ENCODE assay signal across 23 cellular contexts in genomic region chr20:17601957-17602356, GRCh38. TPM values are rescaled to one million over a fixed set of nuclear protein-coding genes. Genes with fewer than 3 reads are reported as not detected.
DNase-seq lines count a peak whose midpoint lies in the region; ATAC-seq, FAIRE-seq and TF ChIP-seq lines count a peak whose summit lies in the region.
"Had no signal": no experiment of that assay in that cellular context is flagged by ENCODE, and none has a peak within 500 bp of the region (broad histone marks: within the 10 kb centered on the region; RNA-seq: fewer than 3 reads in every experiment).

No MANE protein-coding gene starts in this region.

- H3K79me2 ChIP-seq in H1 (ENCODE audit: control insufficient read depth in 1 of 2, insufficient read depth in 2 of 2, low read length in 2 of 2), result peaks cover 5 to 36% of the 10 kb centered on the region in 2 experiments

- no peak overlapping the region for H2BK15ac ChIP-seq in H1 (ENCODE audit: low read length)

- CTCF ChIA-PET in A549 (lab: Yijun Ruan, JAX), result interaction anchor here (0.6 to 4.1 kb wide), 10 partner anchors 9 to 97 kb away, joined by 3 to 22 read pairs (median 4); no protein-coding TSS in a partner anchor
- CTCF ChIA-PET in H1 (lab: Charles Lee; ENCODE audit: partially characterized antibody), result interaction anchor here (0.9 to 4.1 kb wide), 12 partner anchors 8 to 800 kb away, joined by 3 to 15 read pairs (median 6); partner anchors contain the start of gene DSTN

- peaks cover 10% of the 10 kb centered on the region for H3K79me1 ChIP-seq in H1 (ENCODE audit: low read depth, low read length)

- no peak overlapping the region for H4K8ac ChIP-seq in H1 (ENCODE audit: extremely low read depth, insufficient read depth, low read length)

- TF ChIP-seq EP300 in A549 (IDR thresholded peaks at IDR 0.05) (no peak), H1 (IDR thresholded peaks at IDR 0.05; ENCODE audit: borderline replicate concordance in 1 of 2, low read depth in 2 of 2, low read length in 2 of 2) (no peak)

- no peaks in the 10 kb centered on the region for H3K23me2 ChIP-seq in H1 (ENCODE audit: low read depth, low read length)

- peak overlapping the region; percentile 42; the same call in 1 of the 2 replicates for H3K27ac Mint-ChIP-seq in HFFc6
- H3K27ac Mint-ChIP-seq in neural crest cell (ENCODE audit: unreplicated experiment), result peak overlapping the region; percentile 83
- H3K27ac Mint-ChIP-seq: activated CD4-positive, alpha-beta memory T cell treated with anti-CD3 and anti-CD28 coated beads, Interleukin-2, amount 10 ng/mL, durations not matched to agents 7 days and 5 days; activated naive CD8-positive, alpha-beta T cell treated with anti-CD3 and anti-CD28 coated beads for 36 hours; activated T-cell treated with anti-CD3 and anti-CD28 coated beads, Interleukin-2, amount 50 U/mL, for 72 hours had no signal

- peak overlapping the region; percentile 40 for H3K4ac ChIP-seq in H1 (replicated peaks; ENCODE audit: insufficient read length, low read depth, low read length)

- DNase-seq in A549 (ENCODE audit: low read depth in 1 of 2, low spot score in 1 of 2) (no peak), HFFc6 (no peak), H1 (ENCODE audit: low read depth in 1 of 2, low spot score in 2 of 2) (no peak), neural crest cell (ENCODE audit: low read depth, low spot score) (no peak), NOMO-1 (lab: John Stamatoyannopoulos, UW; ENCODE audit: unreplicated experiment in 2 of 2) (no peak)
- DNase-seq: activated CD4-positive, alpha-beta memory T cell treated with anti-CD3 and anti-CD28 coated beads, Interleukin-2, amount 10 ng/mL, durations not matched to agents 7 days and 5 days; activated naive CD8-positive, alpha-beta T cell treated with anti-CD3 and anti-CD28 coated beads for 36 hours; activated T-cell treated with anti-CD3 and anti-CD28 coated beads, Interleukin-2, amount 50 U/mL, for 72 hours; DMS53; erythroblast; NCI-H2029 treated with DMSO at 0.1 percent for 48 hours; NCI-H510A treated with DMSO at 0.1 percent for 48 hours; posterior cingulate gyrus; Right ventricle myocardium superior; spleen; testis had no signal

- H3K4me3 ChIP-seq in A549 (no peak overlapping the region), H1 (ENCODE audit: extremely low read depth in 1 of 4, insufficient read depth in 2 of 4, low read depth in 3 of 4, low read length in 4 of 4) (peak overlapping the region in 1 of 4 experiments; percentile 22; a peak in 1 of 8 replicates)
- H3K4me3 ChIP-seq: breast epithelium, spleen, testis had no signal

- FAIRE-seq in A549 (lab: Jason Lieb, UNC) (peak; percentile 78), H1 (lab: Jason Lieb, UNC) (peak; percentile 50)

- peak overlapping the region; percentile 33; the same call in 1 of the 2 replicates for H3K18ac ChIP-seq in H1 (ENCODE audit: extremely low read depth, low read length)

- H3K27me3 ChIP-seq in H1 (replicated peaks in 1 of 4; ENCODE audit: control insufficient read depth in 3 of 4, extremely low read depth in 1 of 4, insufficient read depth in 3 of 4, low read length in 3 of 4), result no peaks in the 10 kb centered on the region
- H3K27me3 ChIP-seq: breast epithelium, spleen, testis had no signal

- no peak overlapping the region for H3K23ac ChIP-seq in H1 (ENCODE audit: insufficient read length)

- ATAC-seq in A549 (no peak), HG02870 (IDR thresholded peaks at IDR 0.05; ENCODE audit: unreplicated experiment) (no peak), HG03280 (IDR thresholded peaks at IDR 0.05; ENCODE audit: unreplicated experiment) (no peak), GM21717 (IDR thresholded peaks at IDR 0.05; ENCODE audit: unreplicated experiment) (no peak)
- ATAC-seq: activated T-cell treated with anti-CD3 and anti-CD28 coated beads, Interleukin-2, amount 50 U/mL, for 72 hours had no signal

- H4K5ac ChIP-seq in H1 (ENCODE audit: insufficient read length, low read depth, low read length), result peak overlapping the region; percentile 18

- 73% methylated on average over 4 of the region's 4 CpGs for WGBS in A549 (ENCODE audit: missing lambda C conversion rate)
- WGBS in H1 (ENCODE audit: extremely low coverage in 1 of 2, insufficient coverage in 1 of 2, insufficient read length in 1 of 2, insufficient replicate concordance in 2 of 2, low coverage in 1 of 2, low lambda C conversion rate in 2 of 2, missing lambda C conversion rate in 1 of 2), 2 experiments, result 38% methylated on average over 4 of the region's 4 CpGs; no CpG with 5 or more reads in 1 of the 2 experiments

- peaks cover 0 to 11% of the 10 kb centered on the region in 2 experiments for H4K20me1 ChIP-seq in H1 (replicated peaks in 1 of 2; ENCODE audit: control insufficient read depth in 1 of 2, insufficient read depth in 2 of 2, low read length in 2 of 2)

- H3K4me2 ChIP-seq in A549 (no peak overlapping the region), H1 (ENCODE audit: insufficient read depth in 1 of 2, low read depth in 2 of 2, low read length in 2 of 2) (peak overlapping the region; percentile 43 to 69)
- H3K4me2 ChIP-seq: KMS-11 had no signal

- H3K14ac ChIP-seq in H1 (ENCODE audit: insufficient read length), result no peak overlapping the region

- H2AFZ ChIP-seq in H1 (ENCODE audit: low read length), result no peak overlapping the region

- H3K9me3 Mint-ChIP-seq in HFFc6 (no peaks in the 10 kb centered on the region), neural crest cell (no peaks in the 10 kb centered on the region)
- H3K9me3 Mint-ChIP-seq: activated CD4-positive, alpha-beta memory T cell treated with anti-CD3 and anti-CD28 coated beads, Interleukin-2, amount 10 ng/mL, durations not matched to agents 7 days and 5 days; activated naive CD8-positive, alpha-beta T cell treated with anti-CD3 and anti-CD28 coated beads for 36 hours; activated T-cell treated with anti-CD3 and anti-CD28 coated beads, Interleukin-2, amount 50 U/mL, for 72 hours had no signal

- no peak overlapping the region; the same call in 1 of the 2 replicates for H2BK12ac ChIP-seq in H1 (ENCODE audit: low read depth, low read length)

- TF ChIP-seq RAD21 in A549 (conservative IDR thresholded peaks at IDR 0.05 in 1 of 2, IDR thresholded peaks at IDR 0.05 in 1 of 2) (no peak), H1 (IDR thresholded peaks at IDR 0.05 in 1 of 2, conservative IDR thresholded peaks at IDR 0.05 in 1 of 2; ENCODE audit: low read depth in 2 of 2, low read length in 2 of 2) (no peak)

- H2BK120ac ChIP-seq in H1 (replicated peaks; ENCODE audit: low read depth, low read length), result peak overlapping the region; percentile 35

- H3K56ac ChIP-seq in H1 (replicated peaks; ENCODE audit: insufficient read length, low read depth, low read length), result no peak overlapping the region

- H3K9ac ChIP-seq in H1 (replicated peaks in 1 of 4; ENCODE audit: extremely low read depth in 1 of 4, low read depth in 3 of 4, low read length in 3 of 4), result no peak overlapping the region
- H3K9ac ChIP-seq: KMS-11 had no signal

- peaks cover 65% of the 10 kb centered on the region for H3K4me1 Mint-ChIP-seq in HFFc6 (ENCODE audit: low read depth)
- H3K4me1 Mint-ChIP-seq in neural crest cell, result peaks cover 27% of the 10 kb centered on the region

- H3K27ac ChIP-seq in A549, result no peak overlapping the region
- H3K27ac ChIP-seq in H1 (ENCODE audit: low read depth, low read length), result peak overlapping the region; percentile 64
- H3K27ac ChIP-seq: breast epithelium, C4-2B, HL-60, KMS-11, spleen, testis had no signal

- H3K4me3 Mint-ChIP-seq in HFFc6 (no peak overlapping the region), neural crest cell (no peak overlapping the region)
- H3K4me3 Mint-ChIP-seq: activated CD4-positive, alpha-beta memory T cell treated with anti-CD3 and anti-CD28 coated beads, Interleukin-2, amount 10 ng/mL, durations not matched to agents 7 days and 5 days; activated naive CD8-positive, alpha-beta T cell treated with anti-CD3 and anti-CD28 coated beads for 36 hours; activated T-cell treated with anti-CD3 and anti-CD28 coated beads, Interleukin-2, amount 50 U/mL, for 72 hours had no signal

- TF ChIP-seq POLR2A in A549 (IDR thresholded peaks at IDR 0.05; ENCODE audit: low read length) (no peak), H1 (IDR thresholded peaks at IDR 0.05; ENCODE audit: control extremely low read depth in 1 of 2, low read depth in 2 of 2, low read length in 2 of 2) (no peak)

- H3K36me3 Mint-ChIP-seq in HFFc6 (ENCODE audit: low read depth) (peaks cover 40% of the 10 kb centered on the region), neural crest cell (ENCODE audit: low read depth) (peaks cover 4% of the 10 kb centered on the region)

- no peaks in the 10 kb centered on the region for H3K9me3 ChIP-seq in A549
- no peaks in the 10 kb centered on the region for H3K9me3 ChIP-seq in H1 (ENCODE audit: insufficient read depth in 2 of 2, low read depth in 1 of 2, low read length in 1 of 2)
- H3K9me3 ChIP-seq: breast epithelium, spleen, testis had no signal

- peaks cover 0 to 16% (median 6%) of the 10 kb centered on the region in 4 experiments; a peak in 4 of 8 replicates for H3K36me3 ChIP-seq in H1 (ENCODE audit: control insufficient read depth in 2 of 4, insufficient read depth in 4 of 4, low read length in 3 of 4)
- H3K36me3 ChIP-seq: breast epithelium had no signal

- TF ChIP-seq CTCF in A549 (IDR thresholded peaks at IDR 0.05), result no peak
- TF ChIP-seq CTCF in HFFc6 (IDR thresholded peaks at IDR 0.05), result no peak
- no peak for TF ChIP-seq CTCF in H1 (IDR thresholded peaks at IDR 0.05; ENCODE audit: control extremely low read depth in 1 of 3, insufficient read depth in 1 of 3, low read depth in 1 of 3, low read length in 3 of 3)
- no peak for TF ChIP-seq CTCF in neural crest cell (conservative IDR thresholded peaks at IDR 0.05)

- H2AK5ac ChIP-seq in H1 (ENCODE audit: low read depth, low read length), result no peak overlapping the region

- no peak overlapping the region for H4K91ac ChIP-seq in H1 (replicated peaks; ENCODE audit: insufficient read length, low read length)

- peak overlapping the region; percentile 78 for H2BK5ac ChIP-seq in H1 (ENCODE audit: low read depth, low read length)

- POLR2A ChIA-PET in A549 (lab: Yijun Ruan, JAX), result interaction anchor here (1.4 to 2.2 kb wide), 2 partner anchors 9 to 32 kb away, joined by 5 to 13 read pairs; partner anchors contain the start of gene DSTN
- POLR2A ChIA-PET in H1 (lab: Charles Lee; ENCODE audit: partially characterized antibody), result interaction anchor here (1.5 to 2.1 kb wide), 7 partner anchors 12 to 97 kb away, joined by 3 to 9 read pairs (median 7); partner anchors contain the start of genes BFSP1 and DSTN

- H2BK20ac ChIP-seq in H1 (ENCODE audit: low read length), result no peak overlapping the region

- peaks cover 69% of the 10 kb centered on the region for H3K4me1 ChIP-seq in A549
- peaks cover 0 to 15% (median 9%) of the 10 kb centered on the region in 4 experiments; a peak in 6 of 7 replicates for H3K4me1 ChIP-seq in H1 (replicated peaks in 1 of 4; ENCODE audit: control insufficient read depth in 3 of 4, insufficient read depth in 4 of 4, low read length in 3 of 4)
- H3K4me1 ChIP-seq: spleen, testis had no signal

- H3K27me3 Mint-ChIP-seq in HFFc6 (ENCODE audit: insufficient read depth) (no peaks in the 10 kb centered on the region; the same call in 1 of the 2 replicates), neural crest cell (ENCODE audit: low read depth) (no peaks in the 10 kb centered on the region)
- H3K27me3 Mint-ChIP-seq: activated CD4-positive, alpha-beta memory T cell treated with anti-CD3 and anti-CD28 coated beads, Interleukin-2, amount 10 ng/mL, durations not matched to agents 7 days and 5 days; activated naive CD8-positive, alpha-beta T cell treated with anti-CD3 and anti-CD28 coated beads for 36 hours had no signal

RNA-seq across cellular contexts. Expression of gene DSTN, which starts 32.1 kb away (rescaled TPM):
- polyA plus RNA-seq in A549 (2011; rRNA removed) (425 and 544 TPM in 2 replicates), A549 (2017; fragmentation: RNase III; extraction: RNeasy Plus Mini Kit Qiagen cat#74134 plus additional on column Dnase treatment) (1,014 to 1,239 TPM (median 1,131 TPM) in 3 replicates), H1 (2011; rRNA removed) (21.9 and 43.3 TPM in 2 replicates)
- polyA plus RNA-seq in A549 (2012; cell fraction: cytosol; rRNA removed), result 291 and 367 TPM in 2 replicates
- 69.9 and 92.9 TPM in 2 replicates for polyA plus RNA-seq in A549 (2012; cell fraction: nucleus; rRNA removed)
- 40.0 and 44.5 TPM in 2 replicates for polyA minus RNA-seq in A549 (2011; rRNA and poly(A)+ RNA removed)
- total RNA-seq in HFFc6 (2021; fragmentation: NEBNext Ultra II Directional; extraction: Animal tissue kit (Norgen Biotek cat#: 25700)), result 100 to 1,000 TPM; 497 to 624 (median 521) TPM
- total RNA-seq in H1 (2021; fragmentation: NEBNext Ultra II Directional; extraction: Animal tissue kit (Norgen Biotek cat#: 25700)), result 208 TPM in 2 replicates
- polyA plus RNA-seq in H1 (2011; cell fraction: cytosol; rRNA removed), result 48.1 TPM
- 26.3 TPM for polyA plus RNA-seq in H1 (2011; cell fraction: nucleus; rRNA removed)
- polyA plus RNA-seq in H1 (2012, experiment 1 of 2), result 138 to 228 TPM (median 144 TPM) in 4 replicates
- polyA plus RNA-seq in H1 (2012, experiment 2 of 2), result 78.5 TPM
- polyA plus RNA-seq in H1 (2013, experiment 1 of 2), result 327 TPM
- polyA plus RNA-seq in H1 (2013, experiment 2 of 2), result 333 TPM
- 9.6 and 10.5 TPM in 2 replicates for polyA minus RNA-seq in H1 (2011; rRNA and poly(A)+ RNA removed)
- 25.1 TPM for polyA minus RNA-seq in H1 (2011; cell fraction: cytosol; rRNA and poly(A)+ RNA removed)
- polyA minus RNA-seq in H1 (2011; cell fraction: nucleus; rRNA and poly(A)+ RNA removed), result 17.0 TPM
- total RNA-seq in neural crest cell, result 91.9 and 98.7 TPM in 2 replicates
